17 cellular contexts compared by ENCODE assay signal in the genomic region with DNA sequence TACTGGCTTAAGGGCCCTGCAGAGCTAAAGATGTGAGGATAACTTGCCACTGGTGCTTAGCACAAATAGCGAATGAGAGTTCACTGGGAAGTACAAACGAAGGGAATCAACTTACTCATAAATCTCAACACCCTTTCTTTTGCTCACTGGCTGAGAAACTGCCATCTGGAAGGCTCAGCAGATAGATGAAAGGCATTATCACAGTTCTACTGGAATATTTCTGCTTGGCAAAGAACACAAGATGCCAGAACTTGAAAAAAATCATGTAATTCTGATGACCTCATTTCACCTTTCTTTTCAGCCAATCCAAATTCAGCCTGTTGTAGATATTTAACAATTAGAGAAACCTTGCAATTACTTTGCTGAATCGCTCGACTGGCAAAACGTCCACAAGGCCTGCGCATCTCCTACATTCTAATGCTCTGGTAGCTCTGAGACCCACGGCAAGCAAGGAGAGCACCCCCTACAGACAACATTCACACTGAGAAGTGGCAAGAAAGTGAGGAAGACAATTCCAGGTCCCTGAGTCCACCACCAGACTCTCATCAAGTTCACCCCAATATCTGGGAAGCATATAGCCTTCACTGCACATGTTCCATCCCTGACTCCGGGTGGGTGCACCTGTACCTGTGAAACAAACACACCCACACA. TPM values are rescaled to one million over a fixed set of nuclear protein-coding genes. Genes with fewer than 3 reads are reported as not detected.
DNase-seq lines count a peak whose midpoint lies in the region; ATAC-seq, FAIRE-seq and TF ChIP-seq lines count a peak whose summit lies in the region.
"Had no signal": no experiment of that assay in that cellular context is flagged by ENCODE, and none has a peak within 500 bp of the region (broad histone marks: within the 10 kb centered on the region; RNA-seq: fewer than 3 reads in every experiment).

No MANE protein-coding gene starts in this region.

- H3K36me3 ChIP-seq in BJ (ENCODE audit: control insufficient read depth, insufficient read depth, low read length) (no peaks in the 10 kb centered on the region), OCI-LY7 (ENCODE audit: insufficient read depth, low read length) (no peaks in the 10 kb centered on the region), small intestine (ENCODE audit: control insufficient read depth in 2 of 2, insufficient read depth in 2 of 2, low read length in 2 of 2) (no peaks in the 10 kb centered on the region)

- 85 to 88% (median 85%) methylated on average over 8 of the region's 8 CpGs for WGBS in small intestine, 3 donors

- no TSS peak for BruUV-seq in OCI-LY7 (replicated peaks; lab: Mats Ljungman, UMichigan)

- CTCF ChIA-PET in BJ (lab: Yijun Ruan, JAX) (interaction anchor here (0.8 to 1.5 kb wide), 3 partner anchors 9 to 1940 kb away, joined by 3 to 4 read pairs (median 3); no protein-coding TSS in a partner anchor), OCI-LY7 (lab: Charles Lee; ENCODE audit: unreplicated experiment) (no interaction called here)

- H3K79me2 ChIP-seq in OCI-LY7 (ENCODE audit: insufficient read depth, low read depth, low read length) = no peaks in the 10 kb centered on the region

- H3K9me3 ChIP-seq in OCI-LY7 (ENCODE audit: low read length) = no peaks in the 10 kb centered on the region; the same call in 1 of the 2 replicates
- H3K9me3 ChIP-seq in small intestine (ENCODE audit: control insufficient read depth, low read depth) = no peaks in the 10 kb centered on the region
- H3K9me3 ChIP-seq: Caco-2 had no signal

- H3K4me1 ChIP-seq in OCI-LY7 (ENCODE audit: insufficient read depth, low read length, poor library complexity, severe bottlenecking) (no peaks in the 10 kb centered on the region), small intestine (ENCODE audit: control insufficient read depth in 2 of 2, insufficient read depth in 1 of 2, low read depth in 1 of 2, low read length in 1 of 2) (no peaks in the 10 kb centered on the region)

- peaks cover 58% of the 10 kb centered on the region for H3K4me1 Mint-ChIP-seq in nephron progenitor cell

- no peaks in the 10 kb centered on the region for H4K20me1 ChIP-seq in OCI-LY7 (ENCODE audit: insufficient read depth, low read length)

- H3K27me3 Mint-ChIP-seq in nephron progenitor cell (ENCODE audit: low read depth, poor library complexity) = no peaks in the 10 kb centered on the region
- H3K27me3 Mint-ChIP-seq: activated naive CD8-positive, alpha-beta T cell; T-helper 17 cell had no signal

- no peak overlapping the region for H3K4me3 Mint-ChIP-seq in nephron progenitor cell
- H3K4me3 Mint-ChIP-seq: activated naive CD8-positive, alpha-beta T cell; naive B cell had no signal

- H2AFZ ChIP-seq in OCI-LY7 (ENCODE audit: low read length) = no peak overlapping the region

- H3K27ac Mint-ChIP-seq in nephron progenitor cell = peak overlapping the region; percentile 72
- H3K27ac Mint-ChIP-seq: activated naive CD8-positive, alpha-beta T cell; T-helper 17 cell had no signal

- H3K27me3 ChIP-seq in BJ (ENCODE audit: control insufficient read depth, insufficient read depth, low read length) (no peaks in the 10 kb centered on the region), dorsolateral prefrontal cortex (no peaks in the 10 kb centered on the region), small intestine (ENCODE audit: control insufficient read depth in 2 of 2, insufficient read depth in 2 of 2, low read length in 2 of 2) (no peaks in the 10 kb centered on the region)

- H3K9me2 ChIP-seq in OCI-LY7 (ENCODE audit: insufficient read depth, low read length) = no peaks in the 10 kb centered on the region

- intact Hi-C loops in OCI-LY7 (cut with micrococcal nuclease; ENCODE audit: unreplicated experiment) (loop anchor here (10.0 kb wide), 1 partner anchor 816 kb away; no protein-coding TSS in a partner anchor), dorsolateral prefrontal cortex (cut with DNase I) (loop anchor here (5.0 kb wide), 2 partner anchors 64 to 164 kb away; no protein-coding TSS in a partner anchor)

- no peak for DNase-seq in BJ (ENCODE audit: low read depth)
- no peak for DNase-seq in OCI-LY7 (ENCODE audit: low spot score)
- no peak for DNase-seq in dorsolateral prefrontal cortex
- no peak for DNase-seq in nephron progenitor cell
- DNase-seq in small intestine = no peak
- DNase-seq in NCI-H1436 (lab: John Stamatoyannopoulos, UW) = no peak
- DNase-seq in EL = no peak
- DNase-seq: activated CD4-positive, alpha-beta T cell treated with anti-CD3 and anti-CD28 coated beads for 4 hours; Caco-2; cortex of kidney; naive B cell; NCI-H2081 treated with DMSO at 0.1 percent for 48 hours; NCI-H82; RPMI8226; T-helper 17 cell had no signal

- H3K4me2 ChIP-seq in OCI-LY7 (ENCODE audit: low read length) = no peak overlapping the region

- H3K9me3 Mint-ChIP-seq in nephron progenitor cell = peaks cover 18% of the 10 kb centered on the region
- H3K9me3 Mint-ChIP-seq: naive B cell had no signal

- no peak overlapping the region for H3K27ac ChIP-seq in OCI-LY7 (ENCODE audit: low read depth, low read length, poor library complexity, severe bottlenecking)
- peak overlapping the region; percentile 40 to 93 (median 80) for H3K27ac ChIP-seq in dorsolateral prefrontal cortex
- no peak overlapping the region for H3K27ac ChIP-seq in small intestine (ENCODE audit: low read depth in 1 of 2, low read length in 1 of 2)

- H3K36me3 Mint-ChIP-seq in nephron progenitor cell (ENCODE audit: low read depth) = peaks cover 34% of the 10 kb centered on the region
- H3K36me3 Mint-ChIP-seq: naive B cell had no signal

- no peak for FAIRE-seq in small intestine (lab: Jason Lieb, UNC)

- POLR2A ChIA-PET in BJ (lab: Charles Lee) = no interaction called here
- POLR2A ChIA-PET in OCI-LY7 (lab: Charles Lee) = interaction anchor here (0.8 kb wide), 1 partner anchor 1010 kb away, joined by 3 read pairs; no protein-coding TSS in a partner anchor

- H3K4me3 ChIP-seq in BJ (ENCODE audit: low read depth, low read length) (no peak overlapping the region), OCI-LY7 (ENCODE audit: low read depth, low read length, poor library complexity, severe bottlenecking) (no peak overlapping the region), dorsolateral prefrontal cortex (peak overlapping the region in 1 of 59 donors; percentile 20), small intestine (ENCODE audit: low read depth in 1 of 2, low read length in 2 of 2) (no peak overlapping the region)

- ATAC-seq in HG02981 (IDR thresholded peaks at IDR 0.05; ENCODE audit: unreplicated experiment) = no peak
- ATAC-seq: T-helper 17 cell had no signal

- TF ChIP-seq CTCF in BJ (IDR thresholded peaks at IDR 0.05; ENCODE audit: insufficient read depth, low read depth, low read length) = peak; percentile 17; the same call in 1 of the 2 replicates
- peak; percentile 28; the same call in 1 of the 2 replicates for TF ChIP-seq CTCF in OCI-LY7 (conservative IDR thresholded peaks at IDR 0.05; ENCODE audit: low read length)
- TF ChIP-seq CTCF in dorsolateral prefrontal cortex (IDR thresholded peaks at IDR 0.05 in 54 of 56, conservative IDR thresholded peaks at IDR 0.05 in 2 of 56; ENCODE audit: low read depth in 1 of 56, partially characterized antibody in 56 of 56) = peak in 43 of 56 donors; percentile 10 to 57 (median 34)
- no peak for TF ChIP-seq CTCF in nephron progenitor cell (IDR thresholded peaks at IDR 0.05)

RNA-seq across cellular contexts. Expression of a gene that starts 27.5 kb away (rescaled TPM):
- polyA plus RNA-seq in BJ (2011; rRNA removed) (74.5 and 96.5 TPM in 2 replicates), small intestine (1 to 10 TPM in 2 of 3 donors, under 1 TPM in 1; 0.67 to 3.0 (median 1.4) TPM)
- 34.6 and 39.1 TPM in 2 replicates for polyA minus RNA-seq in BJ (2011; rRNA and poly(A)+ RNA removed)
- total RNA-seq in OCI-LY7 (2014; rRNA removed; shearing (Covaris generic)) = not detected in 2 replicates
- total RNA-seq in OCI-LY7 (2022) (not detected in 2 replicates), dorsolateral prefrontal cortex (100 to 1,000 TPM in 86 of 120 experiments, 10 to 100 TPM in 34; 56.5 to 140 (median 109) TPM)

Comparison
In these comparisons a context has a peak if more than half of its experiments do, and no peak if none do; other contexts are left out.
1. H3K27ac ChIP-seq: peak in dorsolateral prefrontal cortex (59 of 59); none in OCI-LY7 (single experiment) and small intestine (0 of 2).
2. RNA of a gene that starts 27.5 kb away (total RNA-seq): 56.5 to 140 TPM in dorsolateral prefrontal cortex; not detected in OCI-LY7; every median in the first group is over 10 times any median in the second.